Comparison of ENCODE assay signal across 1 cellular context in genomic region chr2:10120158-10120937, GRCh38.
TF ChIP-seq lines count a peak whose summit lies in the region.

No MANE protein-coding gene starts in this region.

TF ChIP-seq in HepG2, 621 proteins besides CTCF, POLR2A, EP300 and RAD21 (continued from another document and continues in another):
- TF ChIP-seq PBX2 (CRISPR knock-in tag; IDR thresholded peaks at IDR 0.05) (no peak), ZNF264 (CRISPR knock-in tag; IDR thresholded peaks at IDR 0.05) (no peak), ZNF749 (CRISPR knock-in tag; IDR thresholded peaks at IDR 0.05; ENCODE audit: borderline replicate concordance) (no peak), ZNF530 (CRISPR knock-in tag; IDR thresholded peaks at IDR 0.05; ENCODE audit: low read depth) (no peak), ZNF740 (CRISPR knock-in tag; IDR thresholded peaks at IDR 0.05) (peak; percentile 77; the same call in 1 of the 2 replicates), SRY (CRISPR knock-in tag; IDR thresholded peaks at IDR 0.05) (peak; percentile 63; the same call in 1 of the 2 replicates), SKIL (CRISPR knock-in tag; IDR thresholded peaks at IDR 0.05; ENCODE audit: borderline replicate concordance) (peak; percentile 95), ZBTB20 (CRISPR knock-in tag; IDR thresholded peaks at IDR 0.05; ENCODE audit: borderline replicate concordance, low read depth) (peak; percentile 85), ZBTB38 (CRISPR knock-in tag; IDR thresholded peaks at IDR 0.05) (peak; percentile 76), CENPX (CRISPR knock-in tag; IDR thresholded peaks at IDR 0.05) (no peak), ZNF333 (CRISPR knock-in tag; IDR thresholded peaks at IDR 0.05; ENCODE audit: borderline replicate concordance) (0 out of 2 replicates have a peak, but pooled peaks have one; percentile 42), ZNF367 (CRISPR knock-in tag; IDR thresholded peaks at IDR 0.05; ENCODE audit: borderline replicate concordance) (0 out of 2 replicates have a peak, but pooled peaks have one; percentile 33), ZNF678 (CRISPR knock-in tag; IDR thresholded peaks at IDR 0.05) (peak; percentile 82; the same call in 1 of the 2 replicates), SAFB2 (CRISPR knock-in tag; IDR thresholded peaks at IDR 0.05; ENCODE audit: borderline replicate concordance, low read depth) (peak; percentile 98), PLRG1 (conservative IDR thresholded peaks at IDR 0.05) (no peak), RBM22 (optimal IDR thresholded peaks at IDR 0.05; ENCODE audit: low read length) (no peak), ZMYM2 (CRISPR knock-in tag; IDR thresholded peaks at IDR 0.05) (peak; percentile 23; the same call in 1 of the 2 replicates), HHEX (CRISPR knock-in tag; IDR thresholded peaks at IDR 0.05) (no peak), ZNF556 (CRISPR knock-in tag; IDR thresholded peaks at IDR 0.05; ENCODE audit: borderline replicate concordance) (peak; percentile 94), NAIF1 (CRISPR knock-in tag; IDR thresholded peaks at IDR 0.05; ENCODE audit: borderline replicate concordance) (peak; percentile 95; the same call in 1 of the 2 replicates), RCOR2 (CRISPR knock-in tag; IDR thresholded peaks at IDR 0.05) (no peak), ZBTB39 (CRISPR knock-in tag; IDR thresholded peaks at IDR 0.05) (no peak), FOXA3 (CRISPR knock-in tag; IDR thresholded peaks at IDR 0.05) (peak; percentile 70), RFXANK (CRISPR knock-in tag; IDR thresholded peaks at IDR 0.05) (no peak; the same call in 1 of the 2 replicates), KLF6 (CRISPR knock-in tag; IDR thresholded peaks at IDR 0.05) (peak; percentile 77; the same call in 1 of the 2 replicates), LCORL (IDR thresholded peaks at IDR 0.05) (no peak), LCORL (CRISPR knock-in tag; IDR thresholded peaks at IDR 0.05) (peak; percentile 82; the same call in 1 of the 2 replicates), SMARCE1 (IDR thresholded peaks at IDR 0.05; ENCODE audit: borderline replicate concordance) (no peak), SIN3A (IDR thresholded peaks at IDR 0.05; ENCODE audit: borderline replicate concordance, low read depth, low read length) (peak; percentile 93; the same call in 1 of the 2 replicates), ZNF207 (IDR thresholded peaks at IDR 0.05; ENCODE audit: borderline replicate concordance) (no peak), MAZ (IDR thresholded peaks at IDR 0.05; ENCODE audit: borderline replicate concordance, low read depth, low read length) (peak; percentile 85), MAZ (CRISPR knock-in tag; IDR thresholded peaks at IDR 0.05; ENCODE audit: low read depth) (peak; percentile 82)
- TF ChIP-seq, protein P1, sequence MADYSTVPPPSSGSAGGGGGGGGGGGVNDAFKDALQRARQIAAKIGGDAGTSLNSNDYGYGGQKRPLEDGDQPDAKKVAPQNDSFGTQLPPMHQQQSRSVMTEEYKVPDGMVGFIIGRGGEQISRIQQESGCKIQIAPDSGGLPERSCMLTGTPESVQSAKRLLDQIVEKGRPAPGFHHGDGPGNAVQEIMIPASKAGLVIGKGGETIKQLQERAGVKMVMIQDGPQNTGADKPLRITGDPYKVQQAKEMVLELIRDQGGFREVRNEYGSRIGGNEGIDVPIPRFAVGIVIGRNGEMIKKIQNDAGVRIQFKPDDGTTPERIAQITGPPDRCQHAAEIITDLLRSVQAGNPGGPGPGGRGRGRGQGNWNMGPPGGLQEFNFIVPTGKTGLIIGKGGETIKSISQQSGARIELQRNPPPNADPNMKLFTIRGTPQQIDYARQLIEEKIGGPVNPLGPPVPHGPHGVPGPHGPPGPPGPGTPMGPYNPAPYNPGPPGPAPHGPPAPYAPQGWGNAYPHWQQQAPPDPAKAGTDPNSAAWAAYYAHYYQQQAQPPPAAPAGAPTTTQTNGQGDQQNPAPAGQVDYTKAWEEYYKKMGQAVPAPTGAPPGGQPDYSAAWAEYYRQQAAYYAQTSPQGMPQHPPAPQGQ (CRISPR knock-in tag; IDR thresholded peaks at IDR 0.05; ENCODE audit: borderline replicate concordance) = peak; percentile 35; the same call in 1 of the 2 replicates
- TF ChIP-seq, protein P2, sequence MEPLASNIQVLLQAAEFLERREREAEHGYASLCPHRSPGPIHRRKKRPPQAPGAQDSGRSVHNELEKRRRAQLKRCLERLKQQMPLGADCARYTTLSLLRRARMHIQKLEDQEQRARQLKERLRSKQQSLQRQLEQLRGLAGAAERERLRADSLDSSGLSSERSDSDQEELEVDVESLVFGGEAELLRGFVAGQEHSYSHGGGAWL (CRISPR knock-in tag; IDR thresholded peaks at IDR 0.05) = peak; percentile 93
- TF ChIP-seq, protein P3, sequence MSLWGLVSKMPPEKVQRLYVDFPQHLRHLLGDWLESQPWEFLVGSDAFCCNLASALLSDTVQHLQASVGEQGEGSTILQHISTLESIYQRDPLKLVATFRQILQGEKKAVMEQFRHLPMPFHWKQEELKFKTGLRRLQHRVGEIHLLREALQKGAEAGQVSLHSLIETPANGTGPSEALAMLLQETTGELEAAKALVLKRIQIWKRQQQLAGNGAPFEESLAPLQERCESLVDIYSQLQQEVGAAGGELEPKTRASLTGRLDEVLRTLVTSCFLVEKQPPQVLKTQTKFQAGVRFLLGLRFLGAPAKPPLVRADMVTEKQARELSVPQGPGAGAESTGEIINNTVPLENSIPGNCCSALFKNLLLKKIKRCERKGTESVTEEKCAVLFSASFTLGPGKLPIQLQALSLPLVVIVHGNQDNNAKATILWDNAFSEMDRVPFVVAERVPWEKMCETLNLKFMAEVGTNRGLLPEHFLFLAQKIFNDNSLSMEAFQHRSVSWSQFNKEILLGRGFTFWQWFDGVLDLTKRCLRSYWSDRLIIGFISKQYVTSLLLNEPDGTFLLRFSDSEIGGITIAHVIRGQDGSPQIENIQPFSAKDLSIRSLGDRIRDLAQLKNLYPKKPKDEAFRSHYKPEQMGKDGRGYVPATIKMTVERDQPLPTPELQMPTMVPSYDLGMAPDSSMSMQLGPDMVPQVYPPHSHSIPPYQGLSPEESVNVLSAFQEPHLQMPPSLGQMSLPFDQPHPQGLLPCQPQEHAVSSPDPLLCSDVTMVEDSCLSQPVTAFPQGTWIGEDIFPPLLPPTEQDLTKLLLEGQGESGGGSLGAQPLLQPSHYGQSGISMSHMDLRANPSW (CRISPR knock-in tag; IDR thresholded peaks at IDR 0.05; ENCODE audit: borderline replicate concordance) = 0 out of 2 replicates have a peak, but pooled peaks have one; percentile 23
- TF ChIP-seq, protein P4, sequence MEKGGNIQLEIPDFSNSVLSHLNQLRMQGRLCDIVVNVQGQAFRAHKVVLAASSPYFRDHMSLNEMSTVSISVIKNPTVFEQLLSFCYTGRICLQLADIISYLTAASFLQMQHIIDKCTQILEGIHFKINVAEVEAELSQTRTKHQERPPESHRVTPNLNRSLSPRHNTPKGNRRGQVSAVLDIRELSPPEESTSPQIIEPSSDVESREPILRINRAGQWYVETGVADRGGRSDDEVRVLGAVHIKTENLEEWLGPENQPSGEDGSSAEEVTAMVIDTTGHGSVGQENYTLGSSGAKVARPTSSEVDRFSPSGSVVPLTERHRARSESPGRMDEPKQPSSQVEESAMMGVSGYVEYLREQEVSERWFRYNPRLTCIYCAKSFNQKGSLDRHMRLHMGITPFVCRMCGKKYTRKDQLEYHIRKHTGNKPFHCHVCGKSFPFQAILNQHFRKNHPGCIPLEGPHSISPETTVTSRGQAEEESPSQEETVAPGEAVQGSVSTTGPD (CRISPR knock-in tag; IDR thresholded peaks at IDR 0.05) = 0 out of 2 replicates have a peak, but pooled peaks have one; percentile 11
- TF ChIP-seq, protein P5, sequence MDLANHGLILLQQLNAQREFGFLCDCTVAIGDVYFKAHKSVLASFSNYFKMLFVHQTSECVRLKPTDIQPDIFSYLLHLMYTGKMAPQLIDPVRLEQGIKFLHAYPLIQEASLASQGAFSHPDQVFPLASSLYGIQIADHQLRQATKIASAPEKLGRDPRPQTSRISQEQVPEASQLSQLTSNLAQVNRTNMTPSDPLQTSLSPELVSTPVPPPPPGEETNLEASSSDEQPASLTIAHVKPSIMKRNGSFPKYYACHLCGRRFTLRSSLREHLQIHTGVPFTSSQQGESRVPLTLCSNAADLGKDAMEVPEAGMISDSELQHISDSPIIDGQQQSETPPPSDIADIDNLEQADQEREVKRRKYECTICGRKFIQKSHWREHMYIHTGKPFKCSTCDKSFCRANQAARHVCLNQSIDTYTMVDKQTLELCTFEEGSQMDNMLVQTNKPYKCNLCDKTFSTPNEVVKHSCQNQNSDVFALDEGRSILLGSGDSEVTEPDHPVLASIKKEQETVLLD (CRISPR knock-in tag; IDR thresholded peaks at IDR 0.05; ENCODE audit: low read depth) = peak; percentile 81; the same call in 1 of the 2 replicates
- TF ChIP-seq, protein P6, sequence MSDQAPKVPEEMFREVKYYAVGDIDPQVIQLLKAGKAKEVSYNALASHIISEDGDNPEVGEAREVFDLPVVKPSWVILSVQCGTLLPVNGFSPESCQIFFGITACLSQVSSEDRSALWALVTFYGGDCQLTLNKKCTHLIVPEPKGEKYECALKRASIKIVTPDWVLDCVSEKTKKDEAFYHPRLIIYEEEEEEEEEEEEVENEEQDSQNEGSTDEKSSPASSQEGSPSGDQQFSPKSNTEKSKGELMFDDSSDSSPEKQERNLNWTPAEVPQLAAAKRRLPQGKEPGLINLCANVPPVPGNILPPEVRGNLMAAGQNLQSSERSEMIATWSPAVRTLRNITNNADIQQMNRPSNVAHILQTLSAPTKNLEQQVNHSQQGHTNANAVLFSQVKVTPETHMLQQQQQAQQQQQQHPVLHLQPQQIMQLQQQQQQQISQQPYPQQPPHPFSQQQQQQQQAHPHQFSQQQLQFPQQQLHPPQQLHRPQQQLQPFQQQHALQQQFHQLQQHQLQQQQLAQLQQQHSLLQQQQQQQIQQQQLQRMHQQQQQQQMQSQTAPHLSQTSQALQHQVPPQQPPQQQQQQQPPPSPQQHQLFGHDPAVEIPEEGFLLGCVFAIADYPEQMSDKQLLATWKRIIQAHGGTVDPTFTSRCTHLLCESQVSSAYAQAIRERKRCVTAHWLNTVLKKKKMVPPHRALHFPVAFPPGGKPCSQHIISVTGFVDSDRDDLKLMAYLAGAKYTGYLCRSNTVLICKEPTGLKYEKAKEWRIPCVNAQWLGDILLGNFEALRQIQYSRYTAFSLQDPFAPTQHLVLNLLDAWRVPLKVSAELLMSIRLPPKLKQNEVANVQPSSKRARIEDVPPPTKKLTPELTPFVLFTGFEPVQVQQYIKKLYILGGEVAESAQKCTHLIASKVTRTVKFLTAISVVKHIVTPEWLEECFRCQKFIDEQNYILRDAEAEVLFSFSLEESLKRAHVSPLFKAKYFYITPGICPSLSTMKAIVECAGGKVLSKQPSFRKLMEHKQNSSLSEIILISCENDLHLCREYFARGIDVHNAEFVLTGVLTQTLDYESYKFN (CRISPR knock-in tag; conservative IDR thresholded peaks at IDR 0.05) = peak; percentile 69
